In the genomic region with DNA sequence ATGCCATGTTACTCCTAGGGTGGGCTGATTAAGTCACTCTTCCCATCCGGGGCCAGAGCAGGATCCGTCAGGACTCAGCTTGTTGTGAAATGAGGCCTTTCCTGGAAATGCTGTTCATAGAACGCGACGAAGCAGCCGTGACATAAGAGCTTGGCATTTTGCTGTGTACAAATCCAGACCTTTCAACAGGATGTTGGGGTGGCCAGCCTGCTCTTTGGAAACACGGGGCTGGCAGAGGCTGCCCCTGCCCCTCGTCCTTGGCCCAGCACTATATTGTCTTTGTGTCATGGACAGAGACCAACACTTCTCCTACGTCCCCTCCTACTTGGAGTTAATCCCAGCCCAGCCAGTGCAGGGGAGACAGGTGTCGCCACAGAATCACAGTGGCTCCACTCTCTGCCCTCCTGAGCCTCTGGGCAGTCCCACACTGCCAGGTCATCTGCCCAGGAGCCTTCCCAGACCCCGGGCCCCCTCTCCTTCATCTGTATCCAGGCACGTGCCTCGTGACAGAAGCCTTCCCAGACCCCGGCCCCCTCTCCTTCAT, we compare ENCODE assay signal across 14 cellular contexts. TPM values are rescaled to one million over a fixed set of nuclear protein-coding genes. Genes with fewer than 3 reads are reported as not detected.
DNase-seq lines count a peak whose midpoint lies in the region; ATAC-seq and TF ChIP-seq lines count a peak whose summit lies in the region.
"Had no signal": no experiment of that assay in that cellular context is flagged by ENCODE, and none has a peak within 500 bp of the region (broad histone marks: within the 10 kb centered on the region; RNA-seq: fewer than 3 reads in every experiment).

No MANE protein-coding gene starts in this region.

- intact Hi-C loops in ascending aorta (cut with DNase I) (no loop called here), heart right ventricle (cut with DNase I) (no loop called here), psoas muscle (cut with DNase I) (no loop called here)

- H3K4me1 ChIP-seq in ascending aorta: no peaks in the 10 kb centered on the region
- peaks cover 0 to 18% (median 4%) of the 10 kb centered on the region in 9 donors for H3K4me1 ChIP-seq in heart right ventricle
- H3K4me1 ChIP-seq in psoas muscle: peaks cover 13% of the 10 kb centered on the region

- H3K36me3 ChIP-seq in ascending aorta (no peaks in the 10 kb centered on the region), heart right ventricle (no peaks in the 10 kb centered on the region), psoas muscle (ENCODE audit: insufficient read depth in 1 of 2, low read depth in 1 of 2) (no peaks in the 10 kb centered on the region)

- H3K27me3 ChIP-seq in ascending aorta (no peaks in the 10 kb centered on the region), heart right ventricle (peaks cover 0 to 6% (median 0%) of the 10 kb centered on the region in 7 donors), psoas muscle (ENCODE audit: insufficient read depth in 3 of 3, low read length in 2 of 3) (no peaks in the 10 kb centered on the region)

- WGBS in heart right ventricle, 2 donors: 62 to 63% methylated on average over 14 of the region's 14 CpGs
- WGBS in psoas muscle, 3 donors: 24 to 37% (median 24%) methylated on average over 13 to 14 of the region's 14 CpGs

- ATAC-seq in heart right ventricle (peak; percentile 28 to 93 (median 60)), psoas muscle (peak; percentile 87 to 95 (median 92)), GM19351 (IDR thresholded peaks at IDR 0.05; ENCODE audit: unreplicated experiment) (no peak), GM21515 (IDR thresholded peaks at IDR 0.05; ENCODE audit: unreplicated experiment) (no peak)
- ATAC-seq: Panc1 had no signal

- no peak overlapping the region for H3K4me3 ChIP-seq in ascending aorta
- H3K4me3 ChIP-seq in heart right ventricle: no peak overlapping the region
- H3K4me3 ChIP-seq in psoas muscle: no peak overlapping the region
- H3K4me3 ChIP-seq: skin epidermis had no signal

- TF ChIP-seq CTCF in ascending aorta (IDR thresholded peaks at IDR 0.05): no peak
- TF ChIP-seq CTCF in heart right ventricle (IDR thresholded peaks at IDR 0.05): no peak
- TF ChIP-seq CTCF in psoas muscle (IDR thresholded peaks at IDR 0.05): no peak

- peak; percentile 51 for DNase-seq in GF-D8 (lab: John Stamatoyannopoulos, UW)
- DNase-seq in ascending aorta (ENCODE audit: low spot score in 2 of 2): peak; percentile 12 to 75
- peak in 1 of 2 donors; percentile 23 for DNase-seq in heart right ventricle
- DNase-seq in psoas muscle: peak; percentile 67 to 69
- DNase-seq in NCI-H2081 treated with DMSO at 0.1 percent for 48 hours (lab: John Stamatoyannopoulos, UW): no peak
- no peak for DNase-seq in activated CD8-positive, alpha-beta memory T cell treated with anti-CD3 and anti-CD28 coated beads, Interleukin-2, amount 50 U/mL, for 4 hours
- DNase-seq: activated T-cell treated with anti-CD3 and anti-CD28 coated beads, Interleukin-2, amount 50 U/mL, for 24 hours; CD4-positive, alpha-beta T cell; central memory CD4-positive, alpha-beta T cell; NCI-H187 had no signal

- H3K9me3 ChIP-seq in ascending aorta: no peaks in the 10 kb centered on the region
- no peaks in the 10 kb centered on the region for H3K9me3 ChIP-seq in heart right ventricle
- no peaks in the 10 kb centered on the region for H3K9me3 ChIP-seq in psoas muscle

- H3K27ac ChIP-seq in ascending aorta (peak overlapping the region; percentile 11 to 21), heart right ventricle (peak overlapping the region in 3 of 10 donors; percentile 36 to 70 (median 52)), psoas muscle (peak overlapping the region; percentile 73)

RNA-seq across cellular contexts. Expression of gene EIF5, which starts 18.6 kb away (rescaled TPM):
- total RNA-seq in ascending aorta (85.5 TPM), heart right ventricle (100 to 1,000 TPM; 163 to 323 (median 243) TPM), psoas muscle (100 to 1,000 TPM; 222 to 535 (median 414) TPM)
- polyA plus RNA-seq in heart right ventricle (100 to 1,000 TPM in 1 of 2 donors, 10 to 100 TPM in 1; 56.7 to 125 TPM), psoas muscle (100 to 1,000 TPM; 163 to 381 (median 354) TPM)

Comparison
In these comparisons a context has a peak if more than half of its experiments do, and no peak if none do; other contexts are left out.
1. DNase-seq: peak in GF-D8 (single experiment), ascending aorta (2 of 2) and psoas muscle (2 of 2); none in NCI-H2081 treated with DMSO at 0.1 percent for 48 hours (single experiment) and activated CD8-positive, alpha-beta memory T cell treated with anti-CD3 and anti-CD28 coated beads, Interleukin-2, amount 50 U/mL, for 4 hours (single experiment).
2. ATAC-seq: peak in heart right ventricle (8 of 8) and psoas muscle (4 of 4); none in GM19351 (single experiment) and GM21515 (single experiment).